22 cellular contexts compared by ENCODE assay signal in the genomic region with DNA sequence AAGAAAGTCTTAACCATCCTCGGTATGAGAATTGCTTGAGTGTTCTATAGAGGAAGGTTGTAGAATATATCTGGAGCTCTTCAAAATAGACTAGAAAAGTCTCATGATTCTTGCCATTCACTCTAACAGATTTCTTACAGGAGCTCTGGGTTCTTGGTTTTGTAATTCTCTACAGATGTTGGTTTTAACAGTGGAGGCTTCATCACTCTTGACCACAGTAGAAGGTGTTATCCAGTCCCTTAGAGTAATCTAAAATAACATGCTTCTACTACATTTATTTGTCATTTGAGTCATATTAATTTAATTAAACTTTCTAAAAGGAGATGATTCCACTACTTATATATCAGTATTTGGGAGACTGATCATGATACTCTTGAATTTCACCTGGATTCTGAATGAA. TPM values are rescaled to one million over a fixed set of nuclear protein-coding genes. Genes with fewer than 3 reads are reported as not detected.
A peak's percentile ranks its signal among the peaks of the same experiment; 100 is the strongest.
DNase-seq lines count a peak whose midpoint lies in the region; ATAC-seq, FAIRE-seq and TF ChIP-seq lines count a peak whose summit lies in the region.
"Had no signal": no experiment of that assay in that cellular context is flagged by ENCODE, and none has a peak within 500 bp of the region (broad histone marks: within the 10 kb centered on the region; RNA-seq: fewer than 3 reads in every experiment).

No MANE protein-coding gene starts in this region.

- H2AFZ ChIP-seq in GM23338 (no peak overlapping the region), H1 (ENCODE audit: low read length) (no peak overlapping the region)

- no peaks in the 10 kb centered on the region; the same call in 1 of the 2 replicates for H3K79me1 ChIP-seq in H1 (ENCODE audit: low read depth, low read length)

- no peak overlapping the region for H3K4me3 Mint-ChIP-seq in GM23338
- no peak overlapping the region for H3K4me3 Mint-ChIP-seq in WTC11
- H3K4me3 Mint-ChIP-seq: CD14-positive monocyte; CD4-positive, alpha-beta T cell; CD8-positive, alpha-beta memory T cell had no signal

- FAIRE-seq in H1 (lab: Jason Lieb, UNC) = no peak
- FAIRE-seq: D721Med, GM12891, GM18507 had no signal

- peaks cover 37% of the 10 kb centered on the region for H3K4me1 Mint-ChIP-seq in GM23338
- peaks cover 40% of the 10 kb centered on the region for H3K4me1 Mint-ChIP-seq in WTC11

- TF ChIP-seq RAD21 in H1 (IDR thresholded peaks at IDR 0.05 in 1 of 2, conservative IDR thresholded peaks at IDR 0.05 in 1 of 2; ENCODE audit: low read depth in 2 of 2, low read length in 2 of 2) = no peak

- POLR2A ChIA-PET in WTC11 (lab: Charles Lee) = no interaction called here
- POLR2A ChIA-PET in H1 (lab: Charles Lee; ENCODE audit: partially characterized antibody) = no interaction called here

- no peak overlapping the region for H2BK120ac ChIP-seq in H1 (replicated peaks; ENCODE audit: low read depth, low read length)

- no peak overlapping the region for H2BK15ac ChIP-seq in H1 (ENCODE audit: low read length)

- no peak overlapping the region for H3K23ac ChIP-seq in H1 (ENCODE audit: insufficient read length)

- H3K9me3 Mint-ChIP-seq in GM23338 (peaks cover 7% of the 10 kb centered on the region; the same call in 2 of the 3 replicates), WTC11 (peaks cover 14% of the 10 kb centered on the region)
- H3K9me3 Mint-ChIP-seq: CD4-positive, alpha-beta T cell had no signal

- H3K36me3 Mint-ChIP-seq in GM23338 (ENCODE audit: low read depth) (peaks cover 78% of the 10 kb centered on the region), WTC11 (peaks cover 41% of the 10 kb centered on the region)

- TF ChIP-seq CTCF in GM23338 (conservative IDR thresholded peaks at IDR 0.05; ENCODE audit: low read depth in 2 of 2) (no peak), WTC11 (IDR thresholded peaks at IDR 0.05) (no peak), H1 (IDR thresholded peaks at IDR 0.05; ENCODE audit: control extremely low read depth in 1 of 3, insufficient read depth in 1 of 3, low read depth in 1 of 3, low read length in 3 of 3) (no peak)

- ATAC-seq in GM23338 (no peak), WTC11 (no peak)
- ATAC-seq: HCT116 had no signal

- no peak overlapping the region for H2AK5ac ChIP-seq in H1 (ENCODE audit: low read depth, low read length)

- no peaks in the 10 kb centered on the region for H3K27me3 ChIP-seq in GM23338 (ENCODE audit: insufficient read depth)
- no peaks in the 10 kb centered on the region for H3K27me3 ChIP-seq in H1 (replicated peaks in 1 of 4; ENCODE audit: control insufficient read depth in 3 of 4, extremely low read depth in 1 of 4, insufficient read depth in 3 of 4, low read length in 3 of 4)
- H3K27me3 ChIP-seq: BE2C; BLaER1 treated with 17β-estradiol and CSF1 and Interleukin-3, amounts not matched to agents 10 nM and 100 nM had no signal

- DNase-seq in GM23338 (ENCODE audit: low spot score) = no peak
- no peak for DNase-seq in WTC11 (ENCODE audit: low spot score)
- DNase-seq in H1 (ENCODE audit: low read depth in 1 of 2, low spot score in 2 of 2) = no peak
- no peak for DNase-seq in kidney glomerular epithelial cell (lab: John Stamatoyannopoulos, UW)
- no peak for DNase-seq in AG08396 (ENCODE audit: low spot score)
- no peak for DNase-seq in activated effector memory CD4-positive, alpha-beta T cell treated with Interleukin-2 at 50 U/mL for 16 hours
- DNase-seq: AML-193; BE2C; CD4-positive, alpha-beta T cell; CD8-positive, alpha-beta memory T cell; DMS 273 treated with DMSO at 0.1 percent for 48 hours; DMS79; EL; GDM1; H9 had no signal

- no peak overlapping the region for H3K4me2 ChIP-seq in GM23338
- H3K4me2 ChIP-seq in H1 (ENCODE audit: insufficient read depth in 1 of 2, low read depth in 2 of 2, low read length in 2 of 2) = no peak overlapping the region
- H3K4me2 ChIP-seq: BLaER1 treated with 17β-estradiol and CSF1 and Interleukin-3, amounts not matched to agents 10 nM and 100 nM had no signal

- no peak overlapping the region for H4K8ac ChIP-seq in H1 (ENCODE audit: extremely low read depth, insufficient read depth, low read length)

- H3K4me3 ChIP-seq in GM23338 (no peak overlapping the region), H1 (ENCODE audit: extremely low read depth in 1 of 4, insufficient read depth in 2 of 4, low read depth in 3 of 4, low read length in 4 of 4) (no peak overlapping the region)
- H3K4me3 ChIP-seq: BLaER1 treated with 17β-estradiol and CSF1 and Interleukin-3, amounts not matched to agents 10 nM and 100 nM had no signal

- no peak for TF ChIP-seq POLR2A in H1 (IDR thresholded peaks at IDR 0.05; ENCODE audit: control extremely low read depth in 1 of 2, low read depth in 2 of 2, low read length in 2 of 2)

- no peaks in the 10 kb centered on the region for H3F3A ChIP-seq in GM23338 (replicated peaks; ENCODE audit: low read depth)

- H3K9me2 ChIP-seq in GM23338 (ENCODE audit: insufficient read depth) = no peaks in the 10 kb centered on the region

- no peaks in the 10 kb centered on the region for H3K23me2 ChIP-seq in H1 (ENCODE audit: low read depth, low read length)

- CTCF ChIA-PET in WTC11 (lab: Charles Lee) = no interaction called here
- CTCF ChIA-PET in H1 (lab: Charles Lee; ENCODE audit: partially characterized antibody) = no interaction called here

- no peak overlapping the region for H3K4ac ChIP-seq in H1 (replicated peaks; ENCODE audit: insufficient read length, low read depth, low read length)

- H3K27ac Mint-ChIP-seq in GM23338 (peak overlapping the region; percentile 4; the same call in 1 of the 2 replicates), WTC11 (peak overlapping the region; percentile 25; the same call in 1 of the 2 replicates)
- H3K27ac Mint-ChIP-seq: CD4-positive, alpha-beta T cell had no signal

- no peak overlapping the region for H3K56ac ChIP-seq in H1 (replicated peaks; ENCODE audit: insufficient read length, low read depth, low read length)

- peaks cover 12% of the 10 kb centered on the region for H3K4me1 ChIP-seq in GM23338 (ENCODE audit: insufficient read depth)
- H3K4me1 ChIP-seq in H1 (replicated peaks in 1 of 4; ENCODE audit: control insufficient read depth in 3 of 4, insufficient read depth in 4 of 4, low read length in 3 of 4) = peaks cover 0 to 9% (median 2%) of the 10 kb centered on the region in 4 experiments; a peak in 3 of 7 replicates
- H3K4me1 ChIP-seq: BE2C had no signal

- no peak overlapping the region for H3K9ac ChIP-seq in H1 (replicated peaks in 1 of 4; ENCODE audit: extremely low read depth in 1 of 4, low read depth in 3 of 4, low read length in 3 of 4)
- H3K9ac ChIP-seq: BLaER1 treated with 17β-estradiol and CSF1 and Interleukin-3, amounts not matched to agents 10 nM and 100 nM had no signal

- peaks cover 9% of the 10 kb centered on the region; the same call in 1 of the 2 replicates for H4K20me1 ChIP-seq in GM23338 (replicated peaks; ENCODE audit: insufficient read depth)
- H4K20me1 ChIP-seq in H1 (replicated peaks in 1 of 2; ENCODE audit: control insufficient read depth in 1 of 2, insufficient read depth in 2 of 2, low read length in 2 of 2) = peaks cover 0 to 2% of the 10 kb centered on the region in 2 experiments

- H3K27me3 Mint-ChIP-seq in GM23338 (ENCODE audit: insufficient read depth, low read depth, poor library complexity) (no peaks in the 10 kb centered on the region), WTC11 (ENCODE audit: low read depth) (no peaks in the 10 kb centered on the region)
- H3K27me3 Mint-ChIP-seq: CD4-positive, alpha-beta T cell; CD8-positive, alpha-beta memory T cell had no signal

- H3K14ac ChIP-seq in H1 (ENCODE audit: insufficient read length) = no peak overlapping the region

- H4K91ac ChIP-seq in H1 (replicated peaks; ENCODE audit: insufficient read length, low read length) = no peak overlapping the region

- no peak overlapping the region for H2BK12ac ChIP-seq in H1 (ENCODE audit: low read depth, low read length)

- no peak for TF ChIP-seq EP300 in H1 (IDR thresholded peaks at IDR 0.05; ENCODE audit: borderline replicate concordance in 1 of 2, low read depth in 2 of 2, low read length in 2 of 2)

- WGBS in H1 (ENCODE audit: extremely low coverage in 1 of 2, insufficient coverage in 1 of 2, insufficient read length in 1 of 2, insufficient replicate concordance in 2 of 2, low coverage in 1 of 2, low lambda C conversion rate in 2 of 2, missing lambda C conversion rate in 1 of 2), 2 experiments = 94% methylated on average over 1 of the region's 1 CpG; no CpG with 5 or more reads in 1 of the 2 experiments

- no peaks in the 10 kb centered on the region; a peak in 1 of 4 replicates for H3K9me3 ChIP-seq in H1 (ENCODE audit: insufficient read depth in 2 of 2, low read depth in 1 of 2, low read length in 1 of 2)

- peaks cover 100% of the 10 kb centered on the region for H3K79me2 ChIP-seq in GM23338 (replicated peaks; ENCODE audit: insufficient read depth)
- peaks cover 0 to 81% of the 10 kb centered on the region in 2 experiments; a peak in 2 of 4 replicates for H3K79me2 ChIP-seq in H1 (ENCODE audit: control insufficient read depth in 1 of 2, insufficient read depth in 2 of 2, low read length in 2 of 2)

- no peak overlapping the region for H2BK5ac ChIP-seq in H1 (ENCODE audit: low read depth, low read length)

- no peak overlapping the region for H3K27ac ChIP-seq in GM23338 (ENCODE audit: low read depth)
- no peak overlapping the region for H3K27ac ChIP-seq in H1 (ENCODE audit: low read depth, low read length)
- H3K27ac ChIP-seq: 22Rv1; BLaER1 treated with 17β-estradiol and CSF1 and Interleukin-3, amounts not matched to agents 10 nM and 100 nM had no signal

- H3K36me3 ChIP-seq in GM23338 (ENCODE audit: insufficient read depth) = peaks cover 15% of the 10 kb centered on the region; the same call in 1 of the 2 replicates
- peaks cover 0 to 30% (median 16%) of the 10 kb centered on the region in 4 experiments; a peak in 5 of 8 replicates for H3K36me3 ChIP-seq in H1 (ENCODE audit: control insufficient read depth in 2 of 4, insufficient read depth in 4 of 4, low read length in 3 of 4)

- H4K5ac ChIP-seq in H1 (ENCODE audit: insufficient read length, low read depth, low read length) = no peak overlapping the region

- H2BK20ac ChIP-seq in H1 (ENCODE audit: low read length) = no peak overlapping the region

- no peak overlapping the region for H3K18ac ChIP-seq in H1 (ENCODE audit: extremely low read depth, low read length)

RNA-seq across cellular contexts. Expression of a gene that starts 9.7 kb away (rescaled TPM):
- total RNA-seq in GM23338 (2014; rRNA removed; shearing (Covaris generic)) = 40.9 and 69.0 TPM in 2 replicates
- 24.3 and 24.7 TPM in 2 replicates for polyA plus RNA-seq in GM23338 (2016; fragmentation: Nextera tagmentation; extraction: Ambion mirVana)
- 64.5 to 78.0 TPM (median 72.4 TPM) in 3 replicates for total RNA-seq in WTC11 (2021)
- 64.4 and 73.3 TPM in 2 replicates for total RNA-seq in H1 (2021; fragmentation: NEBNext Ultra II Directional; extraction: Animal tissue kit (Norgen Biotek cat#: 25700))
- 18.6 and 37.4 TPM in 2 replicates for polyA plus RNA-seq in H1 (2011; rRNA removed)
- polyA plus RNA-seq in H1 (2011; cell fraction: cytosol; rRNA removed) = 34.9 TPM
- 11.7 TPM for polyA plus RNA-seq in H1 (2011; cell fraction: nucleus; rRNA removed)
- 56.4 to 77.0 TPM (median 64.7 TPM) in 4 replicates for polyA plus RNA-seq in H1 (2012, experiment 1 of 2)
- 14.5 TPM for polyA plus RNA-seq in H1 (2012, experiment 2 of 2)
- 47.4 TPM for polyA plus RNA-seq in H1 (2013, experiment 1 of 2)
- 48.1 TPM for polyA plus RNA-seq in H1 (2013, experiment 2 of 2)
- polyA minus RNA-seq in H1 (2011; rRNA and poly(A)+ RNA removed) = 39.1 and 86.5 TPM in 2 replicates
- polyA minus RNA-seq in H1 (2011; cell fraction: cytosol; rRNA and poly(A)+ RNA removed) = 26.5 TPM
- 22.7 TPM for polyA minus RNA-seq in H1 (2011; cell fraction: nucleus; rRNA and poly(A)+ RNA removed)

RNA-seq across cellular contexts. Expression of a gene that starts 9.9 kb away (rescaled TPM):
- total RNA-seq in GM23338 (2014; rRNA removed; shearing (Covaris generic)) = 9.8 and 13.1 TPM in 2 replicates
- polyA plus RNA-seq in GM23338 (2016; fragmentation: Nextera tagmentation; extraction: Ambion mirVana) (7.8 and 8.5 TPM in 2 replicates), H1 (2011; rRNA removed) (2.3 and 4.4 TPM in 2 replicates)
- total RNA-seq in WTC11 (2021) = 15.0 to 18.2 TPM (median 16.6 TPM) in 3 replicates
- total RNA-seq in H1 (2021; fragmentation: NEBNext Ultra II Directional; extraction: Animal tissue kit (Norgen Biotek cat#: 25700)) = 18.5 and 19.2 TPM in 2 replicates
- 4.5 TPM for polyA plus RNA-seq in H1 (2011; cell fraction: cytosol; rRNA removed)
- 1.5 TPM for polyA plus RNA-seq in H1 (2011; cell fraction: nucleus; rRNA removed)
- 11.8 to 23.0 TPM (median 17.3 TPM) in 4 replicates for polyA plus RNA-seq in H1 (2012, experiment 1 of 2)
- 1.4 TPM for polyA plus RNA-seq in H1 (2012, experiment 2 of 2)
- polyA plus RNA-seq in H1 (2013, experiment 1 of 2) = 8.7 TPM
- 8.6 TPM for polyA plus RNA-seq in H1 (2013, experiment 2 of 2)
- polyA minus RNA-seq in H1 (2011; rRNA and poly(A)+ RNA removed) = 5.7 and 9.7 TPM in 2 replicates
- polyA minus RNA-seq in H1 (2011; cell fraction: cytosol; rRNA and poly(A)+ RNA removed) = 5.7 TPM
- polyA minus RNA-seq in H1 (2011; cell fraction: nucleus; rRNA and poly(A)+ RNA removed) = 7.4 TPM
